Comparison of ENCODE assay signal across 8 cellular contexts in the genomic region with DNA sequence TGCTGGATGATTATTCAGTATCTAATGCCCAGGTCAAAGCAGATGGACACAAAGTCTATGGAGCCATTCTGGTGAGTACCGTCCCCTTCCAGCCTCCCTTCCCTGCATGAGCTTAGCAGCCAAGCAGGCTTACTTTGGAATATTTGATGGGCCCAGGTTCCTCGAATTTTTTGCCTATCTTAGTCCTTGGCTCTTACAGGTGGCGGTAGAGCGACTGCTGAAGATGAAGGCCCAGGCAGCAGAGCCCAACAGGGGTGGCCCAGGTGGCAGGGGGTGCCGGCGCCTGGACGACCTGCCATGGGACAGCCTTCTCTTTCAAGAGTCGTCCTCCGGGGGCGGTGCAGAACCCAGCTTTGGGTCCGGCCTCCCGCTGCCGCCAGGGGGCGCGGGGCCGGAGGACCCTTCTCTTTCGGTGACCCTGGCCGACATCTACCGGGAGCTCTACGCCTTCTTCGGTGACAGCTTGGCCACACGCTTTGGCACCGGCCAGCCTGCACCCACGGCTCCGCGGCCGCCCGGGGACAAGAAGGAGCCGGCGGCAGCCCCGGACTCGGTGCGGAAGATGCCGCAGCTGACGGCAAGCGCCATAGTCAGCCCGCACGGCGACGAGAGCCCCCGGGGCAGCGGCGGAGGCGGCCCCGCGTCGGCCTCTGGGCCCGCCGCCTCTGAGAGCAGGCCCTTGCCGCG. TPM values are rescaled to one million over a fixed set of nuclear protein-coding genes. Genes with fewer than 3 reads are reported as not detected.
DNase-seq lines count a peak whose midpoint lies in the region; ATAC-seq, FAIRE-seq and TF ChIP-seq lines count a peak whose summit lies in the region.

No MANE protein-coding gene starts in this region.

- H3K36me3 ChIP-seq in A673 (ENCODE audit: insufficient read depth, low read length, poor library complexity, severe bottlenecking) (peaks cover 53% of the 10 kb centered on the region), breast epithelium (no peaks in the 10 kb centered on the region), small intestine (ENCODE audit: control insufficient read depth in 2 of 2, insufficient read depth in 2 of 2, low read length in 2 of 2) (peaks cover 3 to 11% of the 10 kb centered on the region in 2 donors)

- FAIRE-seq in small intestine (lab: Jason Lieb, UNC) = no peak

- H3K4me3 ChIP-seq in A673 (ENCODE audit: low read depth, low read length, poor library complexity, severe bottlenecking) (peak overlapping the region; percentile 74), WI38 (ENCODE audit: low read depth, low read length) (peak overlapping the region; percentile 76), breast epithelium (peak overlapping the region; percentile 97 to 100 (median 99)), small intestine (ENCODE audit: low read depth in 1 of 2, low read length in 2 of 2) (peak overlapping the region; percentile 87 to 91)

- peak; percentile 91 for DNase-seq in A673 (ENCODE audit: low spot score)
- peak; percentile 78 for DNase-seq in NCI-H2171 treated with DMSO at 0.1 percent for 48 hours (lab: John Stamatoyannopoulos, UW)
- peak; percentile 86 to 91 for DNase-seq in breast epithelium (ENCODE audit: low spot score in 2 of 2)
- peak; percentile 92 for DNase-seq in iPS-NIHi11 (ENCODE audit: low spot score)
- DNase-seq in small intestine = peak; percentile 87

- ATAC-seq in GM18517 (IDR thresholded peaks at IDR 0.05; ENCODE audit: unreplicated experiment) (peak; percentile 38), HG03066 (IDR thresholded peaks at IDR 0.05; ENCODE audit: low read depth, unreplicated experiment) (peak; percentile 73)

- H3K27me3 ChIP-seq in A673 (replicated peaks; ENCODE audit: insufficient read depth, low read depth, low read length, poor library complexity) = no peaks in the 10 kb centered on the region
- no peaks in the 10 kb centered on the region for H3K27me3 ChIP-seq in breast epithelium
- no peaks in the 10 kb centered on the region for H3K27me3 ChIP-seq in small intestine (ENCODE audit: control insufficient read depth in 2 of 2, insufficient read depth in 2 of 2, low read length in 2 of 2)

- WGBS in small intestine, 3 donors = 0 to 1% (median 1%) methylated on average over 20 to 51 of the region's 51 CpGs

- peak; percentile 98 for TF ChIP-seq CTCF in A673 (conservative IDR thresholded peaks at IDR 0.05; ENCODE audit: low read depth, low read length)
- peak; percentile 97 for TF ChIP-seq CTCF in WI38 (IDR thresholded peaks at IDR 0.05; ENCODE audit: low read depth, low read length)
- TF ChIP-seq CTCF in breast epithelium (IDR thresholded peaks at IDR 0.05) = peak; percentile 93 to 97 (median 95)

- H3K27ac ChIP-seq in A673 (ENCODE audit: low read depth, low read length, poor library complexity, severe bottlenecking) (peak overlapping the region; percentile 92), breast epithelium (peak overlapping the region; percentile 94 to 96), small intestine (ENCODE audit: low read depth in 1 of 2, low read length in 1 of 2) (peak overlapping the region; percentile 92 to 99)

- no peaks in the 10 kb centered on the region for H3K9me3 ChIP-seq in A673 (ENCODE audit: low read depth, low read length, poor library complexity, severe bottlenecking)
- no peaks in the 10 kb centered on the region for H3K9me3 ChIP-seq in breast epithelium
- H3K9me3 ChIP-seq in small intestine (ENCODE audit: control insufficient read depth, low read depth) = no peaks in the 10 kb centered on the region

- intact Hi-C loops in A673 (cut with micrococcal nuclease; ENCODE audit: unreplicated experiment) (loop anchor here (1.0 to 5.0 kb wide), 3 partner anchors 56 to 96 kb away; a partner anchor contains a TSS), breast epithelium (cut with DNase I; ENCODE audit: low total_unique reads) (loop anchor here (5.0 to 10.0 kb wide), 3 partner anchors 48 to 1596 kb away; a partner anchor contains a TSS)

- TF ChIP-seq POLR2A in breast epithelium (IDR thresholded peaks at IDR 0.05) = no peak

- CTCF ChIA-PET in A673 (lab: Charles Lee) = interaction anchor here (0.5 to 1.5 kb wide), 12 partner anchors 14 to 426 kb away, joined by 3 to 9 read pairs (median 4); a partner anchor contains a TSS

- no TSS peak for BruUV-seq in A673 (replicated peaks; lab: Mats Ljungman, UMichigan)

- POLR2A ChIA-PET in A673 (lab: Charles Lee; ENCODE audit: low non-redundant PET) = interaction anchor here (0.6 to 1.2 kb wide), 5 partner anchors 46 to 442 kb away, joined by 3 to 10 read pairs (median 4); a partner anchor contains a TSS

- peaks cover 22% of the 10 kb centered on the region for H3K4me1 ChIP-seq in A673 (ENCODE audit: insufficient read depth, low read length, poor library complexity, severe bottlenecking)
- peaks cover 6 to 7% of the 10 kb centered on the region in 2 donors for H3K4me1 ChIP-seq in breast epithelium
- peaks cover 2 to 7% of the 10 kb centered on the region in 2 donors for H3K4me1 ChIP-seq in small intestine (ENCODE audit: control insufficient read depth in 2 of 2, insufficient read depth in 1 of 2, low read depth in 1 of 2, low read length in 1 of 2)

RNA-seq across cellular contexts. Expression of a gene that starts 0.7 kb away (rescaled TPM):
- total RNA-seq in A673 (2021) (46.6 and 52.1 TPM in 2 replicates), breast epithelium (10 to 100 TPM; 61.4 to 66.9 (median 64.9) TPM)
- 10 to 100 TPM; 46.7 to 70.8 (median 47.6) TPM for polyA plus RNA-seq in small intestine

RNA-seq across cellular contexts. Expression of a gene that starts 5.3 kb away (rescaled TPM):
- total RNA-seq in A673 (2021) (23.4 and 29.3 TPM in 2 replicates), breast epithelium (10 to 100 TPM; 26.9 to 34.1 (median 29.8) TPM)
- 10 to 100 TPM; 15.7 to 31.6 (median 16.1) TPM for polyA plus RNA-seq in small intestine

RNA-seq across cellular contexts. Expression of a gene that starts 15.3 kb away (rescaled TPM):
- total RNA-seq in A673 (2021) (70.0 and 70.9 TPM in 2 replicates), breast epithelium (10 to 100 TPM; 14.1 to 20.8 (median 20.5) TPM)
- polyA plus RNA-seq in small intestine = 10 to 100 TPM; 13.5 to 17.3 (median 16.1) TPM

RNA-seq across cellular contexts. Expression of a gene that starts 18.8 kb away (rescaled TPM):
- 78.8 and 82.0 TPM in 2 replicates for total RNA-seq in A673 (2021)
- 10 to 100 TPM; 74.9 to 89.3 (median 76.4) TPM for total RNA-seq in breast epithelium
- polyA plus RNA-seq in small intestine = 100 to 1,000 TPM in 2 of 3 donors, 10 to 100 TPM in 1; 48.2 to 188 (median 131) TPM

RNA-seq across cellular contexts. Expression of a gene that starts 25.1 kb away (rescaled TPM):
- total RNA-seq in A673 (2021) (159 and 166 TPM in 2 replicates), breast epithelium (10 to 100 TPM; 54.2 to 80.6 (median 65.5) TPM)
- polyA plus RNA-seq in small intestine = 100 to 1,000 TPM in 1 of 3 donors, 10 to 100 TPM in 2; 67.5 to 130 (median 88.4) TPM

Comparison
In these comparisons a context has a peak if more than half of its experiments do, and no peak if none do; other contexts are left out.
1. Peak in every context shown above with its lines: DNase-seq, ATAC-seq, H3K4me3 ChIP-seq and H3K27ac ChIP-seq.